Comparison of ENCODE assay signal across 1 cellular context in genomic region chr17:62057696-62058095, GRCh38.
TF ChIP-seq lines count a peak whose summit lies in the region.

No MANE protein-coding gene starts in this region.

TF ChIP-seq in IMR-90, 13 proteins besides CTCF, POLR2A, EP300 and RAD21 (continued from another document):
- TF ChIP-seq USF2 (IDR thresholded peaks at IDR 0.05; ENCODE audit: low read depth, low read length): no peak
- no peak for TF ChIP-seq CEBPB (IDR thresholded peaks at IDR 0.05; ENCODE audit: low read depth, low read length)
- no peak for TF ChIP-seq RFX5 (IDR thresholded peaks at IDR 0.05; ENCODE audit: low read depth, low read length)
- TF ChIP-seq SMC3 (IDR thresholded peaks at IDR 0.05; ENCODE audit: low read depth, low read length): no peak
